In the genomic region with DNA sequence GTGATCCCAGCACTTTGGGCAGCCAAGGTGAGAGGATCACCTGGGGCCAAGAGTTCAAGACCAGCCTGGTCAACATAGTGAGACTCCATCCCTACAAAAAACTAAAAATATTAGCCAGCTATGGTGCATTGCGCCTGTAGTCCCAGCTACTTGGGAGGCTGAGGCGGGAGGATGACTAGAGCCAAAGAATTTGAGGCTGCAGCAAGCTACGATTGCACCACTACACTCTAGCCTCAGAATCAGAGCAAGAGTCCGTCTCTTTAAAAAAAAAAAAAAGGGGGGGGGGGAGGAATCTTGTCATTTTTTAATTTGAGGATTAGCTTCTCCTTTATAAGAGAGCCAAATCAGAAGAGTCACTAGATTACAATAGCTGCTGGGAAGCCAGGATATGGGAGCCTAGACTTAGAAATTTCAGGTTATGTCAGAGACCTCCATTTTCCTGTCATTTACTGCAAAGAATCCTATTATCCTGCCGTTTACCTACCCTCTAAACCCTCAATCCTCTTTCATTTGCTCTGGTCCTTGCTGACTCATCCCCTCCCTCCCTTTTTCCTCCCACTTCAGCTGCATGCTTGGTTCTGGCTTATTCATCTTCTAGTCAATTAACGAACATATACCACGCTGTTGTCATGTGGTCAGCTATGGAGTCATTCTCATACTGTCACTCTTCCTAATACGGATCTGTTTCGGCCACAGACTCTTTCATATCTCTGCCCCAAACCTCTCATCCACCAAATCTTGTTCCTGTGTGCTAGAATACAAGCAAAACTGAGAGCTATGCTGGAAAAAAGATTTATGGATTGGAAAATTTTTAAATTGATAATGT, we compare ENCODE assay signal across 8 cellular contexts.
A peak's percentile ranks its signal among the peaks of the same experiment; 100 is the strongest.
DNase-seq lines count a peak whose midpoint lies in the region; ATAC-seq, FAIRE-seq and TF ChIP-seq lines count a peak whose summit lies in the region.

No MANE protein-coding gene starts in this region.

- in situ Hi-C loops in transverse colon (cut with MboI; ENCODE audit: low pct_ligation_motif_present in 1 of 4, low pct_unique_long_range_greater_than_20kb in 1 of 4, low sequenced_read_pairs in 3 of 4) = no loop called here

- H3K79me2 ChIP-seq in astrocyte (ENCODE audit: insufficient read depth, low read length) = peaks cover 36% of the 10 kb centered on the region

- H3K36me3 ChIP-seq in astrocyte (ENCODE audit: insufficient read depth, low read length) (no peaks in the 10 kb centered on the region), mucosa of descending colon (ENCODE audit: low read depth) (no peaks in the 10 kb centered on the region), transverse colon (no peaks in the 10 kb centered on the region)

- DNase-seq in DMS53 (lab: John Stamatoyannopoulos, UW) (peak; percentile 93), NCI-H82 (lab: John Stamatoyannopoulos, UW) (peak; percentile 93), astrocyte (ENCODE audit: low read depth) (peak; percentile 94), mucosa of descending colon (no peak), transverse colon (no peak), NCI-H1694 (lab: John Stamatoyannopoulos, UW) (no peak)

- peak overlapping the region; percentile 68 for H3K4me2 ChIP-seq in astrocyte (ENCODE audit: low read length)

- H3K4me1 ChIP-seq in astrocyte (ENCODE audit: insufficient read depth, low read length) = peaks cover 28% of the 10 kb centered on the region
- peaks cover 37% of the 10 kb centered on the region for H3K4me1 ChIP-seq in mucosa of descending colon (ENCODE audit: low read depth)
- H3K4me1 ChIP-seq in transverse colon = peaks cover 5 to 49% (median 31%) of the 10 kb centered on the region in 4 donors

- FAIRE-seq in astrocyte (lab: Jason Lieb, UNC) = peak; percentile 73

- no peaks in the 10 kb centered on the region for H3K9me3 Mint-ChIP-seq in astrocyte (ENCODE audit: unreplicated experiment)

- TF ChIP-seq CTCF in astrocyte (IDR thresholded peaks at IDR 0.05; ENCODE audit: insufficient read depth, low read depth, low read length) (no peak), mucosa of descending colon (IDR thresholded peaks at IDR 0.05) (no peak), transverse colon (IDR thresholded peaks at IDR 0.05) (no peak)

- H3K4me3 ChIP-seq in astrocyte (ENCODE audit: insufficient read depth, low read depth, low read length) (peak overlapping the region; percentile 14), mucosa of descending colon (no peak overlapping the region), transverse colon (no peak overlapping the region)

- H3K27me3 ChIP-seq in astrocyte (ENCODE audit: insufficient read depth, low read length) (no peaks in the 10 kb centered on the region), transverse colon (no peaks in the 10 kb centered on the region)

- WGBS in transverse colon (ENCODE audit: low coverage in 1 of 2), 2 donors = 72 to 73% methylated on average over 6 to 9 of the region's 9 CpGs

- intact Hi-C loops in mucosa of descending colon (cut with DNase I, micrococcal nuclease) (no loop called here), transverse colon (cut with DNase I; ENCODE audit: low total_unique reads) (no loop called here)

- ATAC-seq in GM19043 (IDR thresholded peaks at IDR 0.05; ENCODE audit: low read depth, unreplicated experiment) (peak; percentile 84), HG03095 (IDR thresholded peaks at IDR 0.05; ENCODE audit: unreplicated experiment) (peak; percentile 93), mucosa of descending colon (peak; percentile 14)

- H3K36me3 Mint-ChIP-seq in astrocyte (ENCODE audit: low read depth, unreplicated experiment) = peaks cover 5% of the 10 kb centered on the region

- H3K4me3 Mint-ChIP-seq in astrocyte (ENCODE audit: unreplicated experiment) = peak overlapping the region; percentile 50

- H3K27me3 Mint-ChIP-seq in astrocyte (ENCODE audit: low read depth, unreplicated experiment) = no peaks in the 10 kb centered on the region

- H4K20me1 ChIP-seq in astrocyte (ENCODE audit: insufficient read depth, low read length) = peaks cover 18% of the 10 kb centered on the region

- peaks cover 30% of the 10 kb centered on the region for H3K4me1 Mint-ChIP-seq in astrocyte (ENCODE audit: low read depth, unreplicated experiment)

- no peaks in the 10 kb centered on the region for H3K9me3 ChIP-seq in astrocyte (ENCODE audit: insufficient read depth, low read depth, low read length)
- H3K9me3 ChIP-seq in mucosa of descending colon = no peaks in the 10 kb centered on the region
- H3K9me3 ChIP-seq in transverse colon = no peaks in the 10 kb centered on the region

- TF ChIP-seq EP300 in transverse colon (IDR thresholded peaks at IDR 0.05; ENCODE audit: low read depth) = no peak

- H3K27ac ChIP-seq in astrocyte (ENCODE audit: low read depth, low read length) (peak overlapping the region; percentile 93), transverse colon (peak overlapping the region in 1 of 4 donors; percentile 74)

- H3K9ac ChIP-seq in astrocyte (ENCODE audit: low read length) = peak overlapping the region; percentile 62

- TF ChIP-seq POLR2A in transverse colon (IDR thresholded peaks at IDR 0.05) = no peak

- H2AFZ ChIP-seq in astrocyte (ENCODE audit: low read depth, low read length) = no peak overlapping the region

- peak overlapping the region; percentile 98 for H3K27ac Mint-ChIP-seq in astrocyte (ENCODE audit: unreplicated experiment)

Comparison
In these comparisons a context has a peak if more than half of its experiments do, and no peak if none do; other contexts are left out.
1. DNase-seq: peak in DMS53 (single experiment), NCI-H82 (single experiment) and astrocyte (single experiment); none in mucosa of descending colon (0 of 3), transverse colon (single experiment) and NCI-H1694 (single experiment).
2. ATAC-seq: peak in every context shown above with its lines; median percentile 93 in HG03095; 84 in GM19043; 14 in mucosa of descending colon.